ENCODE assay signal across 10 cellular contexts in the genomic region with DNA sequence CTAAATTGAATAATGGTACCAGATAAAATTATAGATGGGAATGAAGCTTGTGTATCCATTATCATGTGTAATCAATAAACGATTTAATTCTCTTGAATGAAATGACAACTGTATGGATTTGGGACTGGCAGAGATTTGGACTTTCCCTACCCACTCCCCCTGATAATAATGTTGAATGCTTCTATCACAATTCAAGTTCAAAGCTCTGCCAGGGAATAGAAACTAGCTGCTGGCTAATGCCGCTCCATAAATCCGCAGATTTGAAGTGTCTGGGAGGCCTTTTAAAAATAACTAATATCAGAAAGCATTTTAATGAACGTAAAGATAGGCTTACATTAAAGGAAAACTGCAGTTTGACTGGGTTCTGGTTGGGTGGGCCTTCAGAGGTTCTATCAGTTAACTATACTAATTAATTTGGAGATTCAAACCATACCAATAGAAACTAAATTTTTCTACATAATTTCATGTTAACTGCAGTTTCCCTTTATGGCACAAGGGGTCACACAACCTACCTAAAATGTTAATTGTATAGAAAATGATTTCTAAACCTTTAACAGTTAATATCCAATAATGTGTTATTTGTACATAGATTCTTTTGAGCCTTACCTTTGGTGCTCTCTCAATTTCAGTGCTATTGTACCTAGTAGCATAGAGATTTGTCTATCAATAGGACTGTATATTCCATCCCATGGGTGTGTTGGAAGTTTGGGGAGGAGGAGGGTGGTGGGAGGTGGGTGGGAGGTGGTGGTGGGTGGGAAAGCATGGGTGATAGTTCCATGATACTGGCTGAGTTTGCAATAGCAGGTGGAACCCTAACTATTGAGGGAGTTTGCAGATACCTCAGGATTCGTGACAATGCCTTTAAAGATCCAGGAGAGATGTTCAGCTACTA. TPM values are rescaled to one million over a fixed set of nuclear protein-coding genes. Genes with fewer than 3 reads are reported as not detected.
DNase-seq lines count a peak whose midpoint lies in the region; ATAC-seq and TF ChIP-seq lines count a peak whose summit lies in the region.
"Had no signal": no experiment of that assay in that cellular context is flagged by ENCODE, and none has a peak within 500 bp of the region (broad histone marks: within the 10 kb centered on the region; RNA-seq: fewer than 3 reads in every experiment).

No MANE protein-coding gene starts in this region.

- no peak for ATAC-seq in HG03457 (IDR thresholded peaks at IDR 0.05; ENCODE audit: unreplicated experiment)

- H3K27ac ChIP-seq in VCaP (peak overlapping the region; percentile 27; the same call in 1 of the 2 replicates), transverse colon (peak overlapping the region; percentile 55 to 69 (median 62)), prostate gland (no peak overlapping the region)

- H3K4me1 Mint-ChIP-seq in activated naive CD4-positive, alpha-beta T cell treated with anti-CD3 and anti-CD28 coated beads, Interleukin-2, amount 50 U/mL, for 24 hours, result peaks cover 43% of the 10 kb centered on the region
- peaks cover 45% of the 10 kb centered on the region for H3K4me1 Mint-ChIP-seq in glutamatergic neuron (ENCODE audit: low read depth, unreplicated experiment)

- H3K27me3 Mint-ChIP-seq in activated naive CD4-positive, alpha-beta T cell treated with anti-CD3 and anti-CD28 coated beads, Interleukin-2, amount 50 U/mL, for 24 hours, result no peaks in the 10 kb centered on the region
- H3K27me3 Mint-ChIP-seq in glutamatergic neuron (ENCODE audit: unreplicated experiment), result peaks cover 6% of the 10 kb centered on the region

- DNase-seq in activated naive CD4-positive, alpha-beta T cell treated with Interleukin-2 at 50 U/mL for 16 hours, result no peak
- DNase-seq in glutamatergic neuron (no peak), transverse colon (no peak), prostate gland (ENCODE audit: low spot score) (no peak), OCI-M2 (lab: John Stamatoyannopoulos, UW; ENCODE audit: unreplicated experiment) (no peak)
- DNase-seq: NCI-H1694 treated with DMSO at 0.1 percent for 48 hours had no signal

- intact Hi-C loops in transverse colon (cut with DNase I; ENCODE audit: low total_unique reads) (no loop called here), prostate gland (cut with DNase I) (no loop called here)

- H3K4me1 ChIP-seq in transverse colon (peaks cover 39 to 70% (median 67%) of the 10 kb centered on the region in 4 donors), prostate gland (replicated peaks) (peaks cover 6% of the 10 kb centered on the region)

- H3K4me3 Mint-ChIP-seq in activated naive CD4-positive, alpha-beta T cell treated with anti-CD3 and anti-CD28 coated beads, Interleukin-2, amount 50 U/mL, for 24 hours, result no peak overlapping the region
- H3K4me3 Mint-ChIP-seq in glutamatergic neuron (ENCODE audit: unreplicated experiment), result no peak overlapping the region

- H3K9me3 Mint-ChIP-seq in activated naive CD4-positive, alpha-beta T cell treated with anti-CD3 and anti-CD28 coated beads, Interleukin-2, amount 50 U/mL, for 24 hours, result no peaks in the 10 kb centered on the region
- peaks cover 3% of the 10 kb centered on the region for H3K9me3 Mint-ChIP-seq in glutamatergic neuron (ENCODE audit: unreplicated experiment)

- H3K36me3 Mint-ChIP-seq in activated naive CD4-positive, alpha-beta T cell treated with anti-CD3 and anti-CD28 coated beads, Interleukin-2, amount 50 U/mL, for 24 hours, result peaks cover 22% of the 10 kb centered on the region
- H3K36me3 Mint-ChIP-seq in glutamatergic neuron (ENCODE audit: unreplicated experiment), result peaks cover 4% of the 10 kb centered on the region

- no peaks in the 10 kb centered on the region for H3K9me3 ChIP-seq in transverse colon
- no peaks in the 10 kb centered on the region for H3K9me3 ChIP-seq in prostate gland

- peak overlapping the region; percentile 95 for H3K27ac Mint-ChIP-seq in activated naive CD4-positive, alpha-beta T cell treated with anti-CD3 and anti-CD28 coated beads, Interleukin-2, amount 50 U/mL, for 24 hours
- peak overlapping the region; percentile 66 for H3K27ac Mint-ChIP-seq in glutamatergic neuron (ENCODE audit: unreplicated experiment)

- 36 to 49% methylated on average over 3 to 5 of the region's 5 CpGs for WGBS in transverse colon (ENCODE audit: low coverage in 1 of 2), 2 donors
- 37% methylated on average over 5 of the region's 5 CpGs for WGBS in prostate gland

- in situ Hi-C loops in transverse colon (cut with MboI; ENCODE audit: low pct_ligation_motif_present in 1 of 4, low pct_unique_long_range_greater_than_20kb in 1 of 4, low sequenced_read_pairs in 3 of 4), result no loop called here

- H3K36me3 ChIP-seq in transverse colon, result peaks cover 0 to 40% (median 20%) of the 10 kb centered on the region in 4 donors
- H3K36me3 ChIP-seq in prostate gland, result peaks cover 9 to 11% of the 10 kb centered on the region in 2 donors

- H3K4me3 ChIP-seq in transverse colon, result peak overlapping the region in 1 of 4 donors; percentile 10
- no peak overlapping the region for H3K4me3 ChIP-seq in prostate gland

- H3K27me3 ChIP-seq in transverse colon, result no peaks in the 10 kb centered on the region
- no peaks in the 10 kb centered on the region for H3K27me3 ChIP-seq in prostate gland (replicated peaks; ENCODE audit: insufficient read depth)

- TF ChIP-seq CTCF in VCaP (conservative IDR thresholded peaks at IDR 0.05), result peak; percentile 35
- TF ChIP-seq CTCF in glutamatergic neuron (IDR thresholded peaks at IDR 0.05; ENCODE audit: partially characterized antibody, unreplicated experiment), result peak; percentile 40
- TF ChIP-seq CTCF in transverse colon (IDR thresholded peaks at IDR 0.05), result peak in 3 of 5 experiments; percentile 8 to 31 (median 17)
- TF ChIP-seq CTCF in prostate gland (IDR thresholded peaks at IDR 0.05), result peak in 1 of 4 experiments; percentile 10

- TF ChIP-seq EP300 in transverse colon (IDR thresholded peaks at IDR 0.05; ENCODE audit: low read depth), result no peak

- TF ChIP-seq POLR2A in transverse colon (IDR thresholded peaks at IDR 0.05) (no peak), prostate gland (IDR thresholded peaks at IDR 0.05) (no peak)

RNA-seq across cellular contexts. Expression of gene HNRNPA1, which starts 4.9 kb away (rescaled TPM):
- total RNA-seq in glutamatergic neuron (ENCODE audit: unreplicated experiment) (1,556 TPM), transverse colon (100 to 1,000 TPM; 104 to 747 (median 326) TPM), prostate gland (100 to 1,000 TPM; 419 to 726 TPM)

RNA-seq across cellular contexts. Expression of gene CBX5, which starts 5.5 kb away (rescaled TPM):
- total RNA-seq in glutamatergic neuron (ENCODE audit: unreplicated experiment), result 225 TPM
- 10 to 100 TPM; 18.9 to 28.8 (median 22.8) TPM for total RNA-seq in transverse colon
- total RNA-seq in prostate gland, result 10 to 100 TPM; 49.9 to 52.8 TPM

RNA-seq across cellular contexts. Expression of gene NFE2, which starts 15.4 kb away (rescaled TPM):
- total RNA-seq in glutamatergic neuron (ENCODE audit: unreplicated experiment) (not detected), transverse colon (not detected), prostate gland (1 to 10 TPM in 1 of 2 donors, not detected in 1; 1.1 TPM)
- total RNA-seq: Daoy had no signal

RNA-seq across cellular contexts. Expression of gene COPZ1, which starts 39.5 kb away (rescaled TPM):
- total RNA-seq in glutamatergic neuron (ENCODE audit: unreplicated experiment) (88.6 TPM), transverse colon (10 to 100 TPM; 25.8 to 79.6 (median 63.6) TPM), prostate gland (100 to 1,000 TPM in 1 of 2 donors, 10 to 100 TPM in 1; 83.1 to 192 TPM)

Comparison
In these comparisons a context has a peak if more than half of its experiments do, and no peak if none do; other contexts are left out.
1. H3K27ac ChIP-seq: peak in VCaP (single experiment) and transverse colon (4 of 4); none in prostate gland (0 of 2).